In genomic region chr20:23141450-23142161, GRCh38 we compare ENCODE assay signal across 16 cellular contexts. TPM values are rescaled to one million over a fixed set of nuclear protein-coding genes. Genes with fewer than 3 reads are reported as not detected.
DNase-seq lines count a peak whose midpoint lies in the region; ATAC-seq, FAIRE-seq and TF ChIP-seq lines count a peak whose summit lies in the region.
"Had no signal": no experiment of that assay in that cellular context is flagged by ENCODE, and none has a peak within 500 bp of the region (broad histone marks: within the 10 kb centered on the region; RNA-seq: fewer than 3 reads in every experiment).

No MANE protein-coding gene starts in this region.

- H3K36me3 ChIP-seq in ACC112 (ENCODE audit: insufficient read depth, low read length) (no peaks in the 10 kb centered on the region), astrocyte (ENCODE audit: insufficient read depth, low read length) (no peaks in the 10 kb centered on the region), muscle layer of duodenum (ENCODE audit: control insufficient read depth in 1 of 2, insufficient read depth in 2 of 2, low read length in 2 of 2) (no peaks in the 10 kb centered on the region)
- H3K36me3 ChIP-seq in CD4-positive, CD25-positive, alpha-beta regulatory T cell (ENCODE audit: control insufficient read depth, insufficient read depth, low read length): no peaks in the 10 kb centered on the region
- H3K36me3 ChIP-seq: cardiac muscle cell, prostate gland, stomach had no signal

- H3K27me3 ChIP-seq in ACC112 (ENCODE audit: insufficient read depth, low read length) (no peaks in the 10 kb centered on the region), astrocyte (ENCODE audit: insufficient read depth, low read length) (no peaks in the 10 kb centered on the region), muscle layer of duodenum (ENCODE audit: low read depth, low read length) (no peaks in the 10 kb centered on the region)
- no peaks in the 10 kb centered on the region for H3K27me3 ChIP-seq in CD4-positive, CD25-positive, alpha-beta regulatory T cell (ENCODE audit: control insufficient read depth, insufficient read depth, low read length)
- H3K27me3 ChIP-seq: cardiac muscle cell, stomach had no signal

- ATAC-seq in CD4-positive, CD25-positive, alpha-beta regulatory T cell (ENCODE audit: low read depth in 2 of 2): no peak
- no peak for ATAC-seq in GM21367 (IDR thresholded peaks at IDR 0.05; ENCODE audit: unreplicated experiment)

- no peak for TF ChIP-seq CTCF in astrocyte (IDR thresholded peaks at IDR 0.05; ENCODE audit: insufficient read depth, low read depth, low read length)

- peak overlapping the region; percentile 92; the same call in 1 of the 2 replicates for H3K27ac ChIP-seq in ACC112 (ENCODE audit: low read depth, low read length)
- H3K27ac ChIP-seq in CD4-positive, CD25-positive, alpha-beta regulatory T cell (ENCODE audit: insufficient read depth, low read length, poor library complexity, severe bottlenecking): peak overlapping the region; percentile 39
- H3K27ac ChIP-seq in astrocyte (ENCODE audit: low read depth, low read length): no peak overlapping the region
- H3K27ac ChIP-seq in muscle layer of duodenum (ENCODE audit: low read length): peak overlapping the region; percentile 70
- H3K27ac ChIP-seq: C4-2B, cardiac muscle cell, prostate gland had no signal

- H3K4me2 ChIP-seq in astrocyte (ENCODE audit: low read length): peak overlapping the region; percentile 75

- H3K27me3 Mint-ChIP-seq in CD4-positive, CD25-positive, alpha-beta regulatory T cell: peaks cover 4% of the 10 kb centered on the region
- no peaks in the 10 kb centered on the region for H3K27me3 Mint-ChIP-seq in astrocyte (ENCODE audit: low read depth, unreplicated experiment)

- H3K9ac ChIP-seq in astrocyte (ENCODE audit: low read length): no peak overlapping the region

- no peaks in the 10 kb centered on the region for H3K9me3 Mint-ChIP-seq in CD4-positive, CD25-positive, alpha-beta regulatory T cell
- no peaks in the 10 kb centered on the region for H3K9me3 Mint-ChIP-seq in astrocyte (ENCODE audit: unreplicated experiment)

- peaks cover 58% of the 10 kb centered on the region for H3K4me1 ChIP-seq in ACC112 (ENCODE audit: control insufficient read depth, insufficient read depth, low read length, unreplicated experiment)
- peaks cover 20% of the 10 kb centered on the region for H3K4me1 ChIP-seq in CD4-positive, CD25-positive, alpha-beta regulatory T cell (ENCODE audit: control insufficient read depth, insufficient read depth, low read length, poor library complexity, severe bottlenecking)
- peaks cover 50% of the 10 kb centered on the region for H3K4me1 ChIP-seq in astrocyte (ENCODE audit: insufficient read depth, low read length)
- no peaks in the 10 kb centered on the region for H3K4me1 ChIP-seq in muscle layer of duodenum (ENCODE audit: control insufficient read depth in 1 of 2, insufficient read depth in 2 of 2, low read length in 2 of 2)
- H3K4me1 ChIP-seq: prostate gland had no signal

- no peaks in the 10 kb centered on the region for H3K36me3 Mint-ChIP-seq in CD4-positive, CD25-positive, alpha-beta regulatory T cell
- H3K36me3 Mint-ChIP-seq in astrocyte (ENCODE audit: low read depth, unreplicated experiment): no peaks in the 10 kb centered on the region

- no peak for FAIRE-seq in astrocyte (lab: Jason Lieb, UNC)
- FAIRE-seq: G401.6 had no signal

- H2AFZ ChIP-seq in ACC112 (ENCODE audit: low read length, unreplicated experiment) (no peak overlapping the region), astrocyte (ENCODE audit: low read depth, low read length) (no peak overlapping the region)

- no peaks in the 10 kb centered on the region for H4K20me1 ChIP-seq in astrocyte (ENCODE audit: insufficient read depth, low read length)

- H3K4me1 Mint-ChIP-seq in CD4-positive, CD25-positive, alpha-beta regulatory T cell: peaks cover 6 to 34% (median 17%) of the 10 kb centered on the region in 4 donors
- H3K4me1 Mint-ChIP-seq in astrocyte (ENCODE audit: low read depth, unreplicated experiment): peaks cover 29% of the 10 kb centered on the region

- peak overlapping the region in 2 of 3 donors; percentile 38 to 67 for H3K27ac Mint-ChIP-seq in CD4-positive, CD25-positive, alpha-beta regulatory T cell
- no peak overlapping the region for H3K27ac Mint-ChIP-seq in astrocyte (ENCODE audit: unreplicated experiment)

- no peaks in the 10 kb centered on the region for H3K9me3 ChIP-seq in CD4-positive, CD25-positive, alpha-beta regulatory T cell (ENCODE audit: control insufficient read depth in 2 of 2, low read length in 2 of 2)
- H3K9me3 ChIP-seq in astrocyte (ENCODE audit: insufficient read depth, low read depth, low read length) (no peaks in the 10 kb centered on the region), muscle layer of duodenum (ENCODE audit: control insufficient read depth in 1 of 2, low read length in 2 of 2) (no peaks in the 10 kb centered on the region)
- H3K9me3 ChIP-seq: prostate gland, stomach had no signal

- no peak overlapping the region for H3K4me3 ChIP-seq in ACC112 (ENCODE audit: low read depth, low read length)
- H3K4me3 ChIP-seq in CD4-positive, CD25-positive, alpha-beta regulatory T cell (ENCODE audit: low read depth, low read length): no peak overlapping the region
- no peak overlapping the region for H3K4me3 ChIP-seq in astrocyte (ENCODE audit: insufficient read depth, low read depth, low read length)
- no peak overlapping the region for H3K4me3 ChIP-seq in muscle layer of duodenum (ENCODE audit: low read depth in 1 of 2, low read length in 2 of 2)
- H3K4me3 ChIP-seq: cardiac muscle cell, prostate gland, stomach had no signal

- H3K79me2 ChIP-seq in ACC112 (ENCODE audit: control insufficient read depth, insufficient read depth, low read length, unreplicated experiment): no peaks in the 10 kb centered on the region
- no peaks in the 10 kb centered on the region for H3K79me2 ChIP-seq in astrocyte (ENCODE audit: insufficient read depth, low read length)

- H3K4me3 Mint-ChIP-seq in CD4-positive, CD25-positive, alpha-beta regulatory T cell: peak overlapping the region in 2 of 4 donors; percentile 2 to 18
- no peak overlapping the region for H3K4me3 Mint-ChIP-seq in astrocyte (ENCODE audit: unreplicated experiment)

- DNase-seq in CD4-positive, CD25-positive, alpha-beta regulatory T cell: no peak
- DNase-seq in astrocyte (ENCODE audit: low read depth): peak; percentile 86
- no peak for DNase-seq in hypothalamus (lab: John Stamatoyannopoulos, UW)
- DNase-seq in HK-2 (ENCODE audit: unreplicated experiment): no peak
- DNase-seq: activated CD4-positive, alpha-beta T cell treated with anti-CD3 and anti-CD28 coated beads for 48 hours; activated gamma-delta T cell; midbrain; NCI-H2227 treated with DMSO at 0.1 percent for 48 hours; stomach had no signal

RNA-seq across cellular contexts. Expression of gene CD93, which starts 55.5 kb away (rescaled TPM):
- 3.3 TPM for total RNA-seq in CD4-positive, CD25-positive, alpha-beta regulatory T cell
- polyA plus RNA-seq in CD4-positive, CD25-positive, alpha-beta regulatory T cell: under 1 TPM; 0.12 to 0.33 (median 0.26) TPM
- 0.02 TPM in 1 of 2 replicates, not detected in the other for total RNA-seq in astrocyte
